21 cellular contexts compared by ENCODE assay signal in the genomic region with DNA sequence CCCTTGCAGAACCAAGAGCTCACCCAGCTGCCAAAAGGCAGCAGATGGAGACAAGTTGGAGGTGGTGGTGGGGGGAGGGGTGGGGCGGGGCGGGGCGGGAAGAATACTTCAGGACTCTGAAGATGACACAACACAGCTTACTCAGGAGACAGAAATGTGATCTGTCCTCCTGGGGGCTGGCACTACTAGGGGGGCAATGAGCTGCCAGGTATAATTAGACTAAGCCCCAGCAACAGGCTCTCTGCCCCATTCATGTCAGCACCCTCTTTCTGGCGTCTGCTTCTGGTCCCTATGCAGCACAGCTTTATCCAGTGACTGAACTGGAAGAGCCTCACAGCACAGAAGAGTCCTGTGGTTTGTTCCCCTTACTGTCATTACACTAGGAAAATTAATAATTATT.
DNase-seq lines count a peak whose midpoint lies in the region; ATAC-seq and TF ChIP-seq lines count a peak whose summit lies in the region.
"Had no signal": no experiment of that assay in that cellular context is flagged by ENCODE, and none has a peak within 500 bp of the region (broad histone marks: within the 10 kb centered on the region; RNA-seq: fewer than 3 reads in every experiment).

No MANE protein-coding gene starts in this region.

- no peak overlapping the region for H3K4me3 ChIP-seq in right cardiac atrium (ENCODE audit: low read length)
- H3K4me3 ChIP-seq: skin epidermis, upper lobe of right lung had no signal

- POLR2A ChIA-PET in RWPE1 (lab: Yijun Ruan, JAX; ENCODE audit: low non-redundant PET) = interaction anchor here (0.5 kb wide), 1 partner anchor 1855 kb away, joined by 3 read pairs; no protein-coding TSS in a partner anchor
- POLR2A ChIA-PET in naive thymus-derived CD8-positive, alpha-beta T cell (lab: Charles Lee) = no interaction called here

- H3K9me3 ChIP-seq in right cardiac atrium (ENCODE audit: control insufficient read depth, low read length) = no peaks in the 10 kb centered on the region
- H3K9me3 ChIP-seq: upper lobe of right lung had no signal

- DNase-seq in Right ventricle myocardium inferior (ENCODE audit: missing footprints) (no peak), cardiac septum (ENCODE audit: low spot score) (no peak), RWPE1 (ENCODE audit: low spot score) (peak; percentile 13), right cardiac atrium (peak in 1 of 3 donors; percentile 53), NCI-H510A treated with DMSO at 0.1 percent for 48 hours (lab: John Stamatoyannopoulos, UW) (no peak), HK-2 (ENCODE audit: unreplicated experiment) (no peak)
- no peak for DNase-seq in naive thymus-derived CD8-positive, alpha-beta T cell
- DNase-seq in activated CD8-positive, alpha-beta memory T cell treated with anti-CD3 and anti-CD28 coated beads, Interleukin-2, amount 50 U/mL, for 4 hours = no peak
- DNase-seq: activated CD4-positive, alpha-beta T cell treated with anti-CD3 and anti-CD28 coated beads, Interleukin-2, amount 10 ng/mL, durations not matched to agents 24 days and 14 days; anterior cingulate cortex; C1 segment of cervical spinal cord; central memory CD4-positive, alpha-beta T cell; H9; NCI-H1092; NCI-H2029; NCI-H446; upper lobe of right lung had no signal

- H3K27me3 ChIP-seq in right cardiac atrium (ENCODE audit: control insufficient read depth, insufficient read depth) = no peaks in the 10 kb centered on the region

- H3K9me3 Mint-ChIP-seq in naive thymus-derived CD8-positive, alpha-beta T cell = peaks cover 0 to 8% (median 0%) of the 10 kb centered on the region in 9 donors
- H3K9me3 Mint-ChIP-seq: activated CD4-positive, alpha-beta T cell treated with anti-CD3 and anti-CD28 coated beads, Interleukin-2, amount 10 ng/mL, durations not matched to agents 24 days and 14 days; activated naive CD4-positive, alpha-beta T cell treated with anti-CD3 and anti-CD28 coated beads, Interleukin-2, amount 50 U/mL, for 72 hours; activated T-helper 1 cell treated with anti-CD3 and anti-CD28 coated beads, Interleukin-12 subunit alpha, Interleukin-12 subunit beta, Interleukin-2, Interleukin-4 antibody, amounts not matched to agents 30 ng/mL and 10 ng/mL and 1 ng/mL, durations not matched to agents 14 hours and 24 hours and 36 hours; H9 had no signal

- no peak for TF ChIP-seq CTCF in RWPE1 (conservative IDR thresholded peaks at IDR 0.05; ENCODE audit: low read depth)

- H3K4me1 Mint-ChIP-seq in naive thymus-derived CD8-positive, alpha-beta T cell = no peaks in the 10 kb centered on the region

- H3K27ac Mint-ChIP-seq in naive thymus-derived CD8-positive, alpha-beta T cell = no peak overlapping the region
- H3K27ac Mint-ChIP-seq: activated CD4-positive, alpha-beta T cell treated with anti-CD3 and anti-CD28 coated beads, Interleukin-2, amount 10 ng/mL, durations not matched to agents 24 days and 14 days; activated naive CD4-positive, alpha-beta T cell treated with anti-CD3 and anti-CD28 coated beads, Interleukin-2, amount 50 U/mL, for 72 hours; activated T-helper 1 cell treated with anti-CD3 and anti-CD28 coated beads, Interleukin-12 subunit alpha, Interleukin-12 subunit beta, Interleukin-2, Interleukin-4 antibody, amounts not matched to agents 30 ng/mL and 10 ng/mL and 1 ng/mL, durations not matched to agents 14 hours and 24 hours and 36 hours had no signal

- peaks cover 38 to 71% (median 44%) of the 10 kb centered on the region in 5 donors for H3K27me3 Mint-ChIP-seq in naive thymus-derived CD8-positive, alpha-beta T cell

- ATAC-seq in Right ventricle myocardium inferior = peak; percentile 87
- peak; percentile 36 to 68 for ATAC-seq in right cardiac atrium
- ATAC-seq in naive thymus-derived CD8-positive, alpha-beta T cell = no peak
- ATAC-seq: activated naive CD4-positive, alpha-beta T cell treated with anti-CD3 and anti-CD28 coated beads, Interleukin-2, amount 50 U/mL, for 72 hours; SK-N-SH treated with all-trans-retinoic acid at 6 μM for 48 hours; upper lobe of right lung had no signal

- H3K4me1 ChIP-seq in right cardiac atrium (ENCODE audit: control insufficient read depth, insufficient read depth, low read length) = no peaks in the 10 kb centered on the region
- H3K4me1 ChIP-seq: upper lobe of right lung had no signal

- H3K4me3 Mint-ChIP-seq in naive thymus-derived CD8-positive, alpha-beta T cell = no peak overlapping the region
- H3K4me3 Mint-ChIP-seq: activated CD4-positive, alpha-beta T cell treated with anti-CD3 and anti-CD28 coated beads, Interleukin-2, amount 10 ng/mL, durations not matched to agents 24 days and 14 days; activated T-helper 1 cell treated with anti-CD3 and anti-CD28 coated beads, Interleukin-12 subunit alpha, Interleukin-12 subunit beta, Interleukin-2, Interleukin-4 antibody, amounts not matched to agents 30 ng/mL and 10 ng/mL and 1 ng/mL, durations not matched to agents 14 hours and 24 hours and 36 hours; H9 had no signal

- CTCF ChIA-PET in RWPE1 (lab: Yijun Ruan, JAX) = no interaction called here

- intact Hi-C loops in Right ventricle myocardium inferior (cut with DNase I) (loop anchor here (5.0 kb wide), 1 partner anchor 78 kb away; no protein-coding TSS in a partner anchor), cardiac septum (cut with DNase I) (no loop called here), right cardiac atrium (cut with DNase I) (no loop called here)

- WGBS in right cardiac atrium = 53% methylated on average over 4 of the region's 4 CpGs

- no peaks in the 10 kb centered on the region for H3K36me3 Mint-ChIP-seq in naive thymus-derived CD8-positive, alpha-beta T cell
- H3K36me3 Mint-ChIP-seq: activated naive CD4-positive, alpha-beta T cell treated with anti-CD3 and anti-CD28 coated beads, Interleukin-2, amount 50 U/mL, for 72 hours had no signal

- H3K27ac ChIP-seq in RWPE1 (no peak overlapping the region), right cardiac atrium (ENCODE audit: low read length) (peak overlapping the region; percentile 78)
- H3K27ac ChIP-seq: skin epidermis, upper lobe of right lung had no signal

Comparison
In these comparisons a context has a peak if more than half of its experiments do, and no peak if none do; other contexts are left out.
1. ATAC-seq: peak in Right ventricle myocardium inferior (single experiment) and right cardiac atrium (2 of 2); none in naive thymus-derived CD8-positive, alpha-beta T cell (0 of 2).